Comparison of ENCODE assay signal across 25 cellular contexts in the genomic region with DNA sequence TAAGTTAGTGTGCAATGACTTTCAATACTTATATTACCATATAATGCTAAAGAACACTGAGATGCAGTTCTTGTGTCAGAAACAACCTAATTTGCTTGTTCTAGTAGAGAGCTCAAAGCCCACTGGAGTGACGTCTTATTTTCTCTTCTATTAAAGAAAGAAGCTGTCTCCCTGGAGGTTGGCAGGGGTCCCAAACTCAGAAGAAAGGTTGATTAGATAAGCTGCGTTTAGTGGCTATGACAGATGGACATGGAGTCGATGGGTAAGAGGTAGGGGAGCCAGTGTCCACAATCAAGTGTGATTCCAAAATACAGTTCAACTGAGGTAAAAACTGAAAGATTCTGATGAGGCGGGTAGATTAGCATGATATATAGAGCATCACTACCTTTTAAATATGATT.
"Had no signal": no experiment of that assay in that cellular context is flagged by ENCODE, and none has a peak within 500 bp of the region (broad histone marks: within the 10 kb centered on the region; RNA-seq: fewer than 3 reads in every experiment).

No MANE protein-coding gene starts in this region.

- H3K4me1 ChIP-seq: foreskin keratinocyte, testis, vagina had no signal

- H3K4me3 ChIP-seq: sigmoid colon, smooth muscle cell, testis, vagina had no signal

- H3K27ac ChIP-seq: foreskin keratinocyte, sigmoid colon, testis, vagina had no signal

- H3K27me3 ChIP-seq: foreskin keratinocyte, sigmoid colon, testis, vagina had no signal

- DNase-seq: activated B cell treated with CpG ODN at 0.5 μM for 24 hours; activated CD4-positive, alpha-beta T cell treated with anti-CD3 and anti-CD28 coated beads for 36 hours; activated CD4-positive, alpha-beta T cell treated with anti-CD3 and anti-CD28 coated beads, Interleukin-2, amount 50 U/mL, for 4 hours; activated CD8-positive, alpha-beta memory T cell treated with anti-CD3 and anti-CD28 coated beads for 24 hours; activated CD8-positive, alpha-beta memory T cell treated with anti-CD3 and anti-CD28 coated beads, Interleukin-2, amount 50 U/mL, for 48 hours; activated naive CD4-positive, alpha-beta T cell treated with anti-CD3 and anti-CD28 coated beads for 36 hours; activated naive CD8-positive, alpha-beta T cell treated with anti-CD3 and anti-CD28 coated beads, Interleukin-2, amount 10 ng/mL, durations not matched to agents 7 days and 5 days; activated T-cell treated with anti-CD3 and anti-CD28 coated beads, Interleukin-2, amount 50 U/mL, for 48 hours; amniotic stem cell; effector CD4-positive, alpha-beta T cell; foreskin keratinocyte; hypothalamus; left ventricle myocardium superior; mammary epithelial cell; naive thymus-derived CD8-positive, alpha-beta T cell; sigmoid colon; stimulated activated CD4-positive, alpha-beta T cell treated with anti-CD3 and anti-CD28 coated beads, Interleukin-15, amount 100 ng/mL, for 24 hours; stimulated activated CD4-positive, alpha-beta T cell treated with anti-CD3 and anti-CD28 coated beads, Interleukin-2, amount 100 ng/mL, for 48 hours; stimulated activated CD8-positive, alpha-beta memory T cell treated with anti-CD3 and anti-CD28 coated beads, Interleukin-4, amount 100 ng/mL, for 48 hours; stimulated activated naive B cell treated with anti-CD40 and anti-IgM and Interleukin-4, amounts not matched to agents 10 μg/mL and 1 μg/mL and 100 μg/mL, for 72 hours; T1000; testis; trophoblast cell had no signal

- H3K36me3 ChIP-seq: sigmoid colon, vagina had no signal

- H3K9me3 ChIP-seq: sigmoid colon, testis, vagina had no signal
